In genomic region chr1:245986404-245987221, GRCh38 we compare ENCODE assay signal across 11 cellular contexts.
DNase-seq lines count a peak whose midpoint lies in the region; ATAC-seq, FAIRE-seq and TF ChIP-seq lines count a peak whose summit lies in the region.
"Had no signal": no experiment of that assay in that cellular context is flagged by ENCODE, and none has a peak within 500 bp of the region (broad histone marks: within the 10 kb centered on the region; RNA-seq: fewer than 3 reads in every experiment).

No MANE protein-coding gene starts in this region.

- no peaks in the 10 kb centered on the region for H3K9me1 ChIP-seq in keratinocyte (ENCODE audit: control insufficient read depth, extremely low read depth, insufficient read depth, low read length)

- H3K27ac ChIP-seq in keratinocyte (ENCODE audit: control insufficient read depth, insufficient read depth, low read length): no peak overlapping the region
- H3K27ac ChIP-seq: gastroesophageal sphincter had no signal

- H3K9ac ChIP-seq in keratinocyte (ENCODE audit: control insufficient read depth, extremely low read depth, insufficient read depth, low read length): no peak overlapping the region

- H3K9me3 ChIP-seq in keratinocyte (ENCODE audit: control insufficient read depth, low read depth, low read length) (no peaks in the 10 kb centered on the region), Caco-2 (no peaks in the 10 kb centered on the region)
- H3K9me3 ChIP-seq: gastroesophageal sphincter had no signal

- H3K27me3 Mint-ChIP-seq in natural killer cell (ENCODE audit: low read depth in 2 of 2): no peaks in the 10 kb centered on the region
- no peaks in the 10 kb centered on the region for H3K27me3 Mint-ChIP-seq in Caco-2 (ENCODE audit: insufficient read depth, unreplicated experiment)
- H3K27me3 Mint-ChIP-seq: activated naive CD4-positive, alpha-beta T cell treated with anti-CD3 and anti-CD28 coated beads, Interleukin-2, amount 50 U/mL, for 24 hours had no signal

- CTCF ChIA-PET in AG04449 (lab: Yijun Ruan, JAX) (interaction anchor here (0.6 to 2.8 kb wide), 6 partner anchors 9 to 831 kb away, joined by 3 to 10 read pairs (median 3); partner anchors contain the start of gene KIF26B), Caco-2 (lab: Charles Lee) (no interaction called here)

- H3K27ac Mint-ChIP-seq in natural killer cell: no peak overlapping the region
- H3K27ac Mint-ChIP-seq in Caco-2 (ENCODE audit: unreplicated experiment): no peak overlapping the region
- H3K27ac Mint-ChIP-seq in stimulated activated effector memory CD8-positive, alpha-beta T cell treated with anti-CD3 and anti-CD28 coated beads, Interleukin-12 subunit alpha, Interleukin-12 subunit beta, amount 100 ng/mL, for 72 hours: no peak overlapping the region
- H3K27ac Mint-ChIP-seq: activated naive CD4-positive, alpha-beta T cell treated with anti-CD3 and anti-CD28 coated beads, Interleukin-2, amount 50 U/mL, for 24 hours had no signal

- no peak overlapping the region for H3K4me3 ChIP-seq in AG04449 (ENCODE audit: low read depth, low read length)
- peak overlapping the region in 2 of 3 experiments; percentile 7 to 44 for H3K4me3 ChIP-seq in keratinocyte (ENCODE audit: control insufficient read depth in 2 of 3, extremely low read depth in 1 of 3, insufficient read depth in 2 of 3, low read depth in 1 of 3, low read length in 3 of 3)
- no peak overlapping the region for H3K4me3 ChIP-seq in Caco-2 (ENCODE audit: low read depth, low read length)
- H3K4me3 ChIP-seq: gastroesophageal sphincter had no signal

- dilution Hi-C loops in keratinocyte (cut with MboI; ENCODE audit: extremely low pct_ligation_motif_present, low sequenced_read_pairs): no loop called here

- intact Hi-C loops in natural killer cell (cut with micrococcal nuclease) (no loop called here), Caco-2 (cut with micrococcal nuclease; ENCODE audit: unreplicated experiment) (no loop called here)

- H3K4me1 ChIP-seq in keratinocyte (ENCODE audit: control insufficient read depth, extremely low read depth, insufficient read depth, low read length) (peaks cover 14% of the 10 kb centered on the region), Caco-2 (peaks cover 14% of the 10 kb centered on the region)

- H3K4me2 ChIP-seq in keratinocyte (ENCODE audit: control insufficient read depth, extremely low read depth, insufficient read depth, low read depth, low read length): peak overlapping the region; percentile 64

- H3K79me2 ChIP-seq in keratinocyte (ENCODE audit: control insufficient read depth, insufficient read depth, low read length): no peaks in the 10 kb centered on the region

- DNase-seq in AG04449 (ENCODE audit: low read depth, low spot score) (peak; percentile 61), LHCN-M2 (ENCODE audit: low read depth) (peak; percentile 75), amniotic stem cell (lab: John Stamatoyannopoulos, UW) (peak; percentile 38), keratinocyte (ENCODE audit: low read depth, low spot score) (no peak), natural killer cell (no peak), Caco-2 (no peak)
- DNase-seq in stimulated activated effector memory CD8-positive, alpha-beta T cell treated with anti-CD3 and anti-CD28 coated beads, Interleukin-12 subunit alpha, Interleukin-12 subunit beta, amount 100 ng/mL, for 72 hours (ENCODE audit: low spot score in 2 of 2): no peak
- DNase-seq: NCI-H345 had no signal

- no peaks in the 10 kb centered on the region for H3K36me3 Mint-ChIP-seq in natural killer cell
- H3K36me3 Mint-ChIP-seq in Caco-2 (ENCODE audit: insufficient read depth, unreplicated experiment): no peaks in the 10 kb centered on the region
- H3K36me3 Mint-ChIP-seq in stimulated activated effector memory CD8-positive, alpha-beta T cell treated with anti-CD3 and anti-CD28 coated beads, Interleukin-12 subunit alpha, Interleukin-12 subunit beta, amount 100 ng/mL, for 72 hours: no peaks in the 10 kb centered on the region

- no peaks in the 10 kb centered on the region for H4K20me1 ChIP-seq in keratinocyte (ENCODE audit: control insufficient read depth, extremely low read depth, insufficient read depth, low read length)

- POLR2A ChIA-PET in AG04449 (lab: Yijun Ruan, JAX): interaction anchor here (0.7 to 1.2 kb wide), 3 partner anchors 15 to 111 kb away, joined by 3 to 5 read pairs (median 3); no protein-coding TSS in a partner anchor
- POLR2A ChIA-PET in Caco-2 (lab: Charles Lee): no interaction called here

- H3K4me1 Mint-ChIP-seq in natural killer cell (peaks cover 16 to 28% of the 10 kb centered on the region in 2 donors), Caco-2 (ENCODE audit: low read depth, unreplicated experiment) (no peaks in the 10 kb centered on the region)
- peaks cover 14% of the 10 kb centered on the region for H3K4me1 Mint-ChIP-seq in stimulated activated effector memory CD8-positive, alpha-beta T cell treated with anti-CD3 and anti-CD28 coated beads, Interleukin-12 subunit alpha, Interleukin-12 subunit beta, amount 100 ng/mL, for 72 hours
- H3K4me1 Mint-ChIP-seq: activated naive CD4-positive, alpha-beta T cell treated with anti-CD3 and anti-CD28 coated beads, Interleukin-2, amount 50 U/mL, for 24 hours had no signal

- H3K36me3 ChIP-seq in keratinocyte (ENCODE audit: control insufficient read depth in 2 of 2, extremely low read depth in 1 of 2, insufficient read depth in 2 of 2, low read length in 2 of 2) (no peaks in the 10 kb centered on the region), Caco-2 (ENCODE audit: control insufficient read depth, insufficient read depth, low read length) (no peaks in the 10 kb centered on the region)
- H3K36me3 ChIP-seq: gastroesophageal sphincter had no signal

- no peaks in the 10 kb centered on the region for H3K9me3 Mint-ChIP-seq in natural killer cell
- no peaks in the 10 kb centered on the region for H3K9me3 Mint-ChIP-seq in Caco-2 (ENCODE audit: unreplicated experiment)
- no peaks in the 10 kb centered on the region for H3K9me3 Mint-ChIP-seq in stimulated activated effector memory CD8-positive, alpha-beta T cell treated with anti-CD3 and anti-CD28 coated beads, Interleukin-12 subunit alpha, Interleukin-12 subunit beta, amount 100 ng/mL, for 72 hours
- H3K9me3 Mint-ChIP-seq: activated naive CD4-positive, alpha-beta T cell treated with anti-CD3 and anti-CD28 coated beads, Interleukin-2, amount 50 U/mL, for 24 hours had no signal

- BruUV-seq in Caco-2 (replicated peaks; lab: Mats Ljungman, UMichigan): no TSS peak

- ATAC-seq in GM18498 (IDR thresholded peaks at IDR 0.05; ENCODE audit: unreplicated experiment) (no peak), natural killer cell (no peak)
- ATAC-seq in stimulated activated effector memory CD8-positive, alpha-beta T cell treated with anti-CD3 and anti-CD28 coated beads, Interleukin-12 subunit alpha, Interleukin-12 subunit beta, amount 100 ng/mL, for 72 hours: no peak
- ATAC-seq: gastroesophageal sphincter had no signal

- H3K4me3 Mint-ChIP-seq in natural killer cell: no peak overlapping the region
- H3K4me3 Mint-ChIP-seq in Caco-2 (ENCODE audit: unreplicated experiment): no peak overlapping the region
- H3K4me3 Mint-ChIP-seq in stimulated activated effector memory CD8-positive, alpha-beta T cell treated with anti-CD3 and anti-CD28 coated beads, Interleukin-12 subunit alpha, Interleukin-12 subunit beta, amount 100 ng/mL, for 72 hours: no peak overlapping the region
- H3K4me3 Mint-ChIP-seq: activated naive CD4-positive, alpha-beta T cell treated with anti-CD3 and anti-CD28 coated beads, Interleukin-2, amount 50 U/mL, for 24 hours had no signal

- TF ChIP-seq CTCF in AG04449 (IDR thresholded peaks at IDR 0.05; ENCODE audit: insufficient read depth, low read length, missing control alignments) (no peak), keratinocyte (optimal IDR thresholded peaks at IDR 0.05 in 1 of 3, IDR thresholded peaks at IDR 0.05 in 1 of 3, conservative IDR thresholded peaks at IDR 0.05 in 1 of 3; ENCODE audit: extremely low read depth in 1 of 3, insufficient read depth in 2 of 3, low read length in 3 of 3) (no peak), natural killer cell (IDR thresholded peaks at IDR 0.05) (no peak), Caco-2 (IDR thresholded peaks at IDR 0.05; ENCODE audit: insufficient read depth in 1 of 2, low read depth in 1 of 2, low read length in 1 of 2, severe bottlenecking in 1 of 2, unreplicated experiment in 1 of 2) (no peak)

- H3K27me3 ChIP-seq in keratinocyte (ENCODE audit: control insufficient read depth, extremely low read depth, insufficient read depth, low read length) (no peaks in the 10 kb centered on the region), Caco-2 (replicated peaks; ENCODE audit: control insufficient read depth, insufficient read depth, low read length) (no peaks in the 10 kb centered on the region)
- H3K27me3 ChIP-seq: gastroesophageal sphincter had no signal

- no peak overlapping the region for H2AFZ ChIP-seq in keratinocyte (ENCODE audit: control insufficient read depth, low read length)

- peak; percentile 67 for FAIRE-seq in keratinocyte (lab: Jason Lieb, UNC)

Comparison
In these comparisons a context has a peak if more than half of its experiments do, and no peak if none do; other contexts are left out.
1. DNase-seq: peak in AG04449 (single experiment), LHCN-M2 (single experiment) and amniotic stem cell (single experiment); none in keratinocyte (single experiment), natural killer cell (single experiment), Caco-2 (0 of 2) and stimulated activated effector memory CD8-positive, alpha-beta T cell treated with anti-CD3 and anti-CD28 coated beads, Interleukin-12 subunit alpha, Interleukin-12 subunit beta, amount 100 ng/mL, for 72 hours (0 of 2).
2. H3K4me3 ChIP-seq: peak in keratinocyte (2 of 3); none in AG04449 (single experiment) and Caco-2 (single experiment).